ENCODE assay signal across 9 cellular contexts in the genomic region with DNA sequence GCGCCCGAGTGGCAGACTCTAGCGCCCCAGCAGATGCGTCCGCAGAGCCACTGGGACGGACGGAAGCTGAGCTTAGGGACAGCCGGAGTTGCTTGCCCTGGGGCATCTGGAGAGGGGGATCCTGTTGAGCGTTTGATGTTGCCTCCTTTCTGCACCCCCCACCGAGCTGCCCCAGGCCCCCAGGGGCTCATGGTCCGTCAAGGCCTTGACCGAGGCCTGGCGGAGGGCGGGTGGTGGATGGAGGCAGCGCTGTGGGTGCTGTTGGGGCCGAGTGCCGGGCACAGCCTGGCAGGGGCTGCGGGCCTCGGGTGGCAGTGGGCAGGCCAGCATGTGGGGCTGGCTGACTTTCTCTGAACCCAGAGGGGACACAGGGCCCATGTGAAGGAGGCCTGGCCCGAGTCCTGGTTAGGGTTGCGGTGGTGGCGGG. TPM values are rescaled to one million over a fixed set of nuclear protein-coding genes. Genes with fewer than 3 reads are reported as not detected.
DNase-seq lines count a peak whose midpoint lies in the region; ATAC-seq and TF ChIP-seq lines count a peak whose summit lies in the region.
"Had no signal": no experiment of that assay in that cellular context is flagged by ENCODE, and none has a peak within 500 bp of the region (broad histone marks: within the 10 kb centered on the region; RNA-seq: fewer than 3 reads in every experiment).

No MANE protein-coding gene starts in this region.

- H3K27ac ChIP-seq in BLaER1 treated with 17β-estradiol and CSF1 and Interleukin-3, amounts not matched to agents 10 nM and 100 nM: peak overlapping the region; percentile 5 to 97 (median 93); a peak in 20 of 22 replicates
- H3K27ac ChIP-seq in HEK293 (ENCODE audit: extremely low read depth, low read depth, low read length): 0 out of 2 replicates have a peak overlapping the region, but pooled peaks have one; percentile 90

- H3K9me3 ChIP-seq in BLaER1 treated with 17β-estradiol and CSF1 and Interleukin-3, amounts not matched to agents 10 nM and 100 nM (replicated peaks in 1 of 11): peaks cover 0 to 17% (median 12%) of the 10 kb centered on the region in 11 experiments; a peak in 14 of 22 replicates
- no peaks in the 10 kb centered on the region for H3K9me3 ChIP-seq in HEK293 (ENCODE audit: control insufficient read depth, insufficient read depth, low read depth, low read length)

- H3K4me3 Mint-ChIP-seq in naive B cell: peak overlapping the region; percentile 90 to 100 (median 98)

- no peak for ATAC-seq in activated naive CD4-positive, alpha-beta T cell treated with anti-CD3 and anti-CD28 coated beads, Interleukin-2, amount 50 U/mL, for 72 hours
- ATAC-seq in naive B cell (ENCODE audit: low read depth in 2 of 2): no peak
- no peak for ATAC-seq in GM21528 (IDR thresholded peaks at IDR 0.05; ENCODE audit: low FRiP score, unreplicated experiment)
- no peak for ATAC-seq in GM18868 (IDR thresholded peaks at IDR 0.05; ENCODE audit: unreplicated experiment)
- ATAC-seq in GM18519 (IDR thresholded peaks at IDR 0.05; ENCODE audit: low FRiP score, unreplicated experiment): no peak

- POLR2A ChIA-PET in HEK293 (lab: Yijun Ruan, JAX): interaction anchor here (0.6 kb wide), 1 partner anchor 947 kb away, joined by 3 read pairs; no protein-coding TSS in a partner anchor

- no peaks in the 10 kb centered on the region for H3K9me3 Mint-ChIP-seq in activated naive CD4-positive, alpha-beta T cell treated with anti-CD3 and anti-CD28 coated beads, Interleukin-2, amount 50 U/mL, for 72 hours
- no peaks in the 10 kb centered on the region for H3K9me3 Mint-ChIP-seq in naive B cell

- H3K27me3 ChIP-seq in BLaER1 treated with 17β-estradiol and CSF1 and Interleukin-3, amounts not matched to agents 10 nM and 100 nM: no peaks in the 10 kb centered on the region

- no peak for TF ChIP-seq CTCF in HEK293 (tag by site-specific recombination; IDR thresholded peaks at IDR 0.05)

- H3K36me3 Mint-ChIP-seq in activated naive CD4-positive, alpha-beta T cell treated with anti-CD3 and anti-CD28 coated beads, Interleukin-2, amount 50 U/mL, for 72 hours: peaks cover 0 to 9% of the 10 kb centered on the region in 2 donors
- no peaks in the 10 kb centered on the region for H3K36me3 Mint-ChIP-seq in naive B cell

- peaks cover 36 to 40% (median 37%) of the 10 kb centered on the region in 3 donors for H3K4me1 Mint-ChIP-seq in naive B cell

- peak overlapping the region; percentile 89 to 97 (median 94) for H3K9ac ChIP-seq in BLaER1 treated with 17β-estradiol and CSF1 and Interleukin-3, amounts not matched to agents 10 nM and 100 nM

- H3K36me3 ChIP-seq in BLaER1 treated with 17β-estradiol and CSF1 and Interleukin-3, amounts not matched to agents 10 nM and 100 nM: peaks cover 8 to 18% (median 16%) of the 10 kb centered on the region in 11 experiments; a peak in 21 of 22 replicates
- peaks cover 0 to 6% of the 10 kb centered on the region in 2 experiments; a peak in 2 of 3 replicates for H3K36me3 ChIP-seq in HEK293 (ENCODE audit: control insufficient read depth in 2 of 2, insufficient read depth in 1 of 2, low read length in 2 of 2)

- H3K4me1 ChIP-seq in BLaER1 treated with 17β-estradiol and CSF1 and Interleukin-3, amounts not matched to agents 10 nM and 100 nM: peaks cover 50 to 70% (median 58%) of the 10 kb centered on the region in 10 experiments
- H3K4me1 ChIP-seq in HEK293 (ENCODE audit: control insufficient read depth, insufficient read depth, low read length): peaks cover 3% of the 10 kb centered on the region

- no peaks in the 10 kb centered on the region for H3K27me3 Mint-ChIP-seq in naive B cell

- H3K4me2 ChIP-seq in BLaER1 treated with 17β-estradiol and CSF1 and Interleukin-3, amounts not matched to agents 10 nM and 100 nM: peak overlapping the region; percentile 94 to 100 (median 98)

- peaks cover 55 to 68% (median 63%) of the 10 kb centered on the region in 11 experiments for H4K20me1 ChIP-seq in BLaER1 treated with 17β-estradiol and CSF1 and Interleukin-3, amounts not matched to agents 10 nM and 100 nM

- no peak for DNase-seq in activated naive CD4-positive, alpha-beta T cell treated with anti-CD3 and anti-CD28 coated beads, Interleukin-2, amount 50 U/mL, for 72 hours (ENCODE audit: low spot score in 2 of 2)
- no peak for DNase-seq in naive B cell
- no peak for DNase-seq in cerebellar nuclear complex (lab: John Stamatoyannopoulos, UW)
- DNase-seq: nucleus accumbens had no signal

- peak overlapping the region; percentile 84 to 88 for H3K27ac Mint-ChIP-seq in activated naive CD4-positive, alpha-beta T cell treated with anti-CD3 and anti-CD28 coated beads, Interleukin-2, amount 50 U/mL, for 72 hours
- H3K27ac Mint-ChIP-seq in naive B cell: peak overlapping the region; percentile 98 to 100 (median 99)

- peak overlapping the region; percentile 68 to 87 (median 75) for H3K4me3 ChIP-seq in BLaER1 treated with 17β-estradiol and CSF1 and Interleukin-3, amounts not matched to agents 10 nM and 100 nM
- no peak overlapping the region for H3K4me3 ChIP-seq in HEK293 (ENCODE audit: low read depth, low read length)

- CTCF ChIA-PET in HEK293 (lab: Yijun Ruan, JAX): interaction anchor here (0.7 to 1.3 kb wide), 2 partner anchors 14 to 32 kb away, joined by 3 to 5 read pairs; no protein-coding TSS in a partner anchor

TF ChIP-seq in HEK293, 187 proteins besides CTCF, POLR2A, EP300 and RAD21:
- TF ChIP-seq, protein P1, sequence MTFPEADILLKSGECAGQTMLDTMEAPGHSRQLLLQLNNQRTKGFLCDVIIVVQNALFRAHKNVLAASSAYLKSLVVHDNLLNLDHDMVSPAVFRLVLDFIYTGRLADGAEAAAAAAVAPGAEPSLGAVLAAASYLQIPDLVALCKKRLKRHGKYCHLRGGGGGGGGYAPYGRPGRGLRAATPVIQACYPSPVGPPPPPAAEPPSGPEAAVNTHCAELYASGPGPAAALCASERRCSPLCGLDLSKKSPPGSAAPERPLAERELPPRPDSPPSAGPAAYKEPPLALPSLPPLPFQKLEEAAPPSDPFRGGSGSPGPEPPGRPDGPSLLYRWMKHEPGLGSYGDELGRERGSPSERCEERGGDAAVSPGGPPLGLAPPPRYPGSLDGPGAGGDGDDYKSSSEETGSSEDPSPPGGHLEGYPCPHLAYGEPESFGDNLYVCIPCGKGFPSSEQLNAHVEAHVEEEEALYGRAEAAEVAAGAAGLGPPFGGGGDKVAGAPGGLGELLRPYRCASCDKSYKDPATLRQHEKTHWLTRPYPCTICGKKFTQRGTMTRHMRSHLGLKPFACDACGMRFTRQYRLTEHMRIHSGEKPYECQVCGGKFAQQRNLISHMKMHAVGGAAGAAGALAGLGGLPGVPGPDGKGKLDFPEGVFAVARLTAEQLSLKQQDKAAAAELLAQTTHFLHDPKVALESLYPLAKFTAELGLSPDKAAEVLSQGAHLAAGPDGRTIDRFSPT (tag by site-specific recombination; IDR thresholded peaks at IDR 0.05): peak; percentile 58
- TF ChIP-seq GLIS2 (tag by site-specific recombination; IDR thresholded peaks at IDR 0.05) (peak; percentile 18; the same call in 1 of the 2 replicates), OVOL3 (tag by site-specific recombination; IDR thresholded peaks at IDR 0.05) (no peak)

RNA-seq across cellular contexts. Expression of a gene that starts 2.7 kb away (rescaled TPM):
- total RNA-seq in activated naive CD4-positive, alpha-beta T cell treated with anti-CD3 and anti-CD28 coated beads, Interleukin-2, amount 50 U/mL, for 72 hours: 10 to 100 TPM; 33.1 to 58.6 TPM
- 10 to 100 TPM; 17.6 to 40.7 (median 25.1) TPM for polyA plus RNA-seq in naive B cell (ENCODE audit: low read depth in 6 of 6)

RNA-seq across cellular contexts. Expression of a gene that starts 38.5 kb away (rescaled TPM):
- 1 to 10 TPM; 8.5 to 10.0 TPM for total RNA-seq in activated naive CD4-positive, alpha-beta T cell treated with anti-CD3 and anti-CD28 coated beads, Interleukin-2, amount 50 U/mL, for 72 hours
- polyA plus RNA-seq in naive B cell (ENCODE audit: low read depth in 6 of 6): 1 to 10 TPM; 1.9 to 6.1 (median 3.6) TPM

RNA-seq across cellular contexts. Expression of a gene that starts 38.5 kb away (rescaled TPM):
- 10 to 100 TPM; 22.4 to 28.2 TPM for total RNA-seq in activated naive CD4-positive, alpha-beta T cell treated with anti-CD3 and anti-CD28 coated beads, Interleukin-2, amount 50 U/mL, for 72 hours
- polyA plus RNA-seq in naive B cell (ENCODE audit: low read depth in 6 of 6): 10 to 100 TPM; 18.9 to 35.1 (median 25.6) TPM

RNA-seq across cellular contexts. Expression of a gene that starts 58.4 kb away (rescaled TPM):
- total RNA-seq in activated naive CD4-positive, alpha-beta T cell treated with anti-CD3 and anti-CD28 coated beads, Interleukin-2, amount 50 U/mL, for 72 hours: 100 to 1,000 TPM; 109 to 110 TPM
- 100 to 1,000 TPM in 1 of 6 donors, 10 to 100 TPM in 5; 59.4 to 113 (median 78.2) TPM for polyA plus RNA-seq in naive B cell (ENCODE audit: low read depth in 6 of 6)
